Comparison of ENCODE assay signal across 12 cellular contexts in genomic region chr3:52892290-52892624, GRCh38. TPM values are rescaled to one million over a fixed set of nuclear protein-coding genes. Genes with fewer than 3 reads are reported as not detected.
A peak's percentile ranks its signal among the peaks of the same experiment; 100 is the strongest.
DNase-seq lines count a peak whose midpoint lies in the region; ATAC-seq, FAIRE-seq and TF ChIP-seq lines count a peak whose summit lies in the region.
"Had no signal": no experiment of that assay in that cellular context is flagged by ENCODE, and none has a peak within 500 bp of the region (broad histone marks: within the 10 kb centered on the region; RNA-seq: fewer than 3 reads in every experiment).

No MANE protein-coding gene starts in this region.

- H4K8ac ChIP-seq in mesendoderm (ENCODE audit: low read depth, low read length): no peak overlapping the region

- no peak overlapping the region for H3K4ac ChIP-seq in mesendoderm (ENCODE audit: low read depth, low read length)

- H3K23ac ChIP-seq in mesendoderm (ENCODE audit: low read length): no peak overlapping the region

- H3K36me3 ChIP-seq in ACC112 (ENCODE audit: insufficient read depth, low read length) (no peaks in the 10 kb centered on the region), mesendoderm (ENCODE audit: control insufficient read depth, insufficient read depth, low read length) (no peaks in the 10 kb centered on the region)
- H3K36me3 ChIP-seq: HAP-1, neural progenitor cell had no signal

- H3K4me2 ChIP-seq in mesendoderm (ENCODE audit: low read length): no peak overlapping the region
- H3K4me2 ChIP-seq: neural progenitor cell had no signal

- no peak overlapping the region for H2BK120ac ChIP-seq in mesendoderm (ENCODE audit: low read depth, low read length)

- peaks cover 17% of the 10 kb centered on the region for H3K79me1 ChIP-seq in mesendoderm (ENCODE audit: low read length)

- ATAC-seq in activated naive CD8-positive, alpha-beta T cell treated with anti-CD3 and anti-CD28 coated beads, Interleukin-2, amount 50 U/mL, for 24 hours: no peak

- H3K4me3 ChIP-seq in ACC112 (ENCODE audit: low read depth, low read length) (peak overlapping the region; percentile 71; the same call in 1 of the 2 replicates), mesendoderm (ENCODE audit: low read length) (no peak overlapping the region)
- H3K4me3 ChIP-seq: HAP-1, neural progenitor cell had no signal

- peak; percentile 17 for FAIRE-seq in GM12892 (lab: Jason Lieb, UNC)
- FAIRE-seq in frontal cortex (lab: Jason Lieb, UNC): no peak
- no peak for FAIRE-seq in GM12891 (lab: Jason Lieb, UNC)

- H3K79me2 ChIP-seq in ACC112 (ENCODE audit: control insufficient read depth, insufficient read depth, low read length, unreplicated experiment) (peaks cover 60% of the 10 kb centered on the region), mesendoderm (ENCODE audit: control insufficient read depth, insufficient read depth, low read length) (peaks cover 3% of the 10 kb centered on the region)

- peaks cover 10% of the 10 kb centered on the region for H3K36me3 Mint-ChIP-seq in activated naive CD8-positive, alpha-beta T cell treated with anti-CD3 and anti-CD28 coated beads, Interleukin-2, amount 50 U/mL, for 24 hours (ENCODE audit: low read depth)
- H3K36me3 Mint-ChIP-seq in nephron (ENCODE audit: low read depth): no peaks in the 10 kb centered on the region

- H3K18ac ChIP-seq in mesendoderm (ENCODE audit: low read length): no peak overlapping the region

- H2AK5ac ChIP-seq in mesendoderm (ENCODE audit: low read length): no peak overlapping the region

- DNase-seq in GM12892 (ENCODE audit: insufficient read length): no peak
- DNase-seq in activated naive CD8-positive, alpha-beta T cell treated with anti-CD3 and anti-CD28 coated beads, Interleukin-2, amount 50 U/mL, for 24 hours: no peak
- DNase-seq in mesendoderm: no peak
- DNase-seq in frontal cortex (ENCODE audit: low spot score in 2 of 2): no peak
- no peak for DNase-seq in AG08396 (ENCODE audit: low spot score)
- DNase-seq in GM12891 (ENCODE audit: insufficient read length, low spot score): no peak
- DNase-seq: NCI-H526 treated with DMSO at 0.1 percent for 48 hours had no signal

- peak overlapping the region; percentile 60 for H3K4me3 Mint-ChIP-seq in activated naive CD8-positive, alpha-beta T cell treated with anti-CD3 and anti-CD28 coated beads, Interleukin-2, amount 50 U/mL, for 24 hours
- no peak overlapping the region for H3K4me3 Mint-ChIP-seq in nephron
- H3K4me3 Mint-ChIP-seq: neural progenitor cell had no signal

- no peak overlapping the region for H2BK5ac ChIP-seq in mesendoderm (ENCODE audit: low read length)

- H3K4me1 ChIP-seq in ACC112 (ENCODE audit: control insufficient read depth, insufficient read depth, low read length, unreplicated experiment) (peaks cover 49% of the 10 kb centered on the region), mesendoderm (ENCODE audit: control insufficient read depth, low read depth, low read length) (no peaks in the 10 kb centered on the region)
- H3K4me1 ChIP-seq: HAP-1 had no signal

- H3K9ac ChIP-seq in mesendoderm (ENCODE audit: low read length): no peak overlapping the region
- H3K9ac ChIP-seq: neural progenitor cell had no signal

- no peak for TF ChIP-seq CTCF in nephron (IDR thresholded peaks at IDR 0.05; ENCODE audit: unreplicated experiment in 3 of 3)

- no peak overlapping the region for H2BK15ac ChIP-seq in mesendoderm (replicated peaks; ENCODE audit: low read depth)

- H3K56ac ChIP-seq in mesendoderm (ENCODE audit: low read length): no peak overlapping the region

- no peak overlapping the region for H2AFZ ChIP-seq in ACC112 (ENCODE audit: low read length, unreplicated experiment)
- H2AFZ ChIP-seq: neural progenitor cell had no signal

- no CpG with 5 or more reads among the region's 5 CpGs for WGBS in mesendoderm (ENCODE audit: extremely low coverage, insufficient coverage, low lambda C conversion rate)

- no peak overlapping the region for H4K5ac ChIP-seq in mesendoderm (ENCODE audit: low read length)

- TF ChIP-seq POLR2A in GM12892 (IDR thresholded peaks at IDR 0.05; ENCODE audit: low read depth, low read length) (no peak), GM12891 (IDR thresholded peaks at IDR 0.05; ENCODE audit: low read depth, low read length) (no peak)

- H3K27ac Mint-ChIP-seq in activated naive CD8-positive, alpha-beta T cell treated with anti-CD3 and anti-CD28 coated beads, Interleukin-2, amount 50 U/mL, for 24 hours: peak overlapping the region; percentile 89
- peak overlapping the region; percentile 83 to 93 (median 92) for H3K27ac Mint-ChIP-seq in nephron
- H3K27ac Mint-ChIP-seq: neural progenitor cell had no signal

- no peak overlapping the region for H3K27ac ChIP-seq in ACC112 (ENCODE audit: low read depth, low read length)
- no peak overlapping the region for H3K27ac ChIP-seq in mesendoderm (ENCODE audit: low read depth, low read length)
- H3K27ac ChIP-seq: neural progenitor cell had no signal

- H3K27me3 ChIP-seq in ACC112 (ENCODE audit: insufficient read depth, low read length) (no peaks in the 10 kb centered on the region), mesendoderm (ENCODE audit: insufficient read depth, low read length, poor library complexity) (no peaks in the 10 kb centered on the region)
- H3K27me3 ChIP-seq: neural progenitor cell had no signal

- H3K4me1 Mint-ChIP-seq in activated naive CD8-positive, alpha-beta T cell treated with anti-CD3 and anti-CD28 coated beads, Interleukin-2, amount 50 U/mL, for 24 hours: peaks cover 70% of the 10 kb centered on the region
- peaks cover 42% of the 10 kb centered on the region for H3K4me1 Mint-ChIP-seq in nephron

- no peaks in the 10 kb centered on the region for H3K27me3 Mint-ChIP-seq in activated naive CD8-positive, alpha-beta T cell treated with anti-CD3 and anti-CD28 coated beads, Interleukin-2, amount 50 U/mL, for 24 hours
- H3K27me3 Mint-ChIP-seq in nephron (ENCODE audit: low read depth): no peaks in the 10 kb centered on the region

- H3K9me3 Mint-ChIP-seq in activated naive CD8-positive, alpha-beta T cell treated with anti-CD3 and anti-CD28 coated beads, Interleukin-2, amount 50 U/mL, for 24 hours: no peaks in the 10 kb centered on the region
- H3K9me3 Mint-ChIP-seq in nephron: no peaks in the 10 kb centered on the region
- H3K9me3 Mint-ChIP-seq: neural progenitor cell had no signal

TF ChIP-seq in GM12891, 5 proteins besides CTCF, POLR2A, EP300 and RAD21:
- no peak for TF ChIP-seq POU2F2 (IDR thresholded peaks at IDR 0.05; ENCODE audit: low read depth, low read length)
- no peak for TF ChIP-seq SPI1 (IDR thresholded peaks at IDR 0.05; ENCODE audit: low read depth, low read length)
- no peak for TF ChIP-seq PAX5 (IDR thresholded peaks at IDR 0.05; ENCODE audit: insufficient read depth, low read length, severe bottlenecking)
- TF ChIP-seq POLR2AphosphoS5 (IDR thresholded peaks at IDR 0.05; ENCODE audit: low read depth, low read length): no peak
- TF ChIP-seq TAF1 (IDR thresholded peaks at IDR 0.05; ENCODE audit: low read depth, low read length): no peak

RNA-seq across cellular contexts. Expression of gene STIMATE, which starts 5.1 kb away (rescaled TPM):
- polyA plus RNA-seq in GM12892 (2012; ENCODE audit: missing spikeins): 4.5 TPM
- polyA plus RNA-seq in mesendoderm (2013, experiment 1 of 2): 19.3 TPM
- polyA plus RNA-seq in mesendoderm (2013, experiment 2 of 2): 20.8 TPM
- 12.6 TPM for total RNA-seq in frontal cortex
- polyA plus RNA-seq in GM12891 (2012; ENCODE audit: low read depth, missing spikeins): 5.5 TPM

RNA-seq across cellular contexts. Expression of gene MUSTN1, which starts 57.4 kb away (rescaled TPM):
- 0.59 TPM for polyA plus RNA-seq in GM12892 (2012; ENCODE audit: missing spikeins)
- 2.3 TPM for polyA plus RNA-seq in mesendoderm (2013, experiment 1 of 2)
- polyA plus RNA-seq in mesendoderm (2013, experiment 2 of 2): 1.4 TPM
- total RNA-seq in frontal cortex: not detected
- polyA plus RNA-seq in GM12891 (2012; ENCODE audit: low read depth, missing spikeins): 1.4 TPM
- total RNA-seq: dermis microvascular lymphatic vessel endothelial cell had no signal
